ENCODE assay signal across 1 cellular context in genomic region chr2:217632036-217632435, GRCh38.
TF ChIP-seq lines count a peak whose summit lies in the region.

No MANE protein-coding gene starts in this region.

TF ChIP-seq in SK-N-SH treated with all-trans-retinoic acid at 6 μM for 48 hours, 23 proteins besides CTCF, POLR2A, EP300 and RAD21 (continued from another document):
- TF ChIP-seq TSHZ2 (CRISPR knock-in tag; IDR thresholded peaks at IDR 0.05) (no peak), RARB (CRISPR knock-in tag; IDR thresholded peaks at IDR 0.05) (no peak), OSR1 (CRISPR knock-in tag; IDR thresholded peaks at IDR 0.05) (no peak), TCF4 (CRISPR knock-in tag; IDR thresholded peaks at IDR 0.05; ENCODE audit: borderline replicate concordance) (no peak), PATZ1 (CRISPR knock-in tag; IDR thresholded peaks at IDR 0.05; ENCODE audit: borderline replicate concordance) (no peak)
